In the genomic region with DNA sequence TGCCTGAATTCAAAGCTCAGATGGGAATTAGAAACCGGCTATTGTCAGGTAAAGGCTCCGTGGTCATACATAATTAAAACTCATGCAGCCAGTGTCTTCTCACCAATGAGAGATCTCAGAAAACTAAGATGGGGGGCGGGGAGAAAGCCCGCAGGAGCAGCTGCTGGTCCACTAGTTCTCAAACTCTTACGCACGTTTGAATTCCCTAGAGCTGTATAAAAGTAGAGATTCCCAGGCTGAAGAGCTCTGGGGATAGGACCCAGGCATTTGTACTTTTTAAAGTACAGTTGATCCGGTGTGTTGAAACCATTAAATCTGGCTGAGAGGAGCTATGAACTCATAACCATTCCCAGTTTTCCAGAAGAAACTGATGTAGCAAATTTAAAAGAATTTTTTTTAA, we compare ENCODE assay signal across 17 cellular contexts.
"Had no signal": no experiment of that assay in that cellular context is flagged by ENCODE, and none has a peak within 500 bp of the region (broad histone marks: within the 10 kb centered on the region; RNA-seq: fewer than 3 reads in every experiment).

No MANE protein-coding gene starts in this region.

- H3K27me3 ChIP-seq: foreskin keratinocyte, sigmoid colon, suprapubic skin, transverse colon, uterus had no signal

- H3K9me3 ChIP-seq: sigmoid colon, suprapubic skin, transverse colon, uterus had no signal

- ATAC-seq: activated CD4-positive, CD25-positive, alpha-beta regulatory T cell treated with anti-CD3 and anti-CD28 coated beads, Interleukin-2, amount 50 U/mL, for 24 hours; activated T-cell treated with anti-CD3 and anti-CD28 coated beads, Interleukin-2, amount 50 U/mL, for 72 hours; foreskin keratinocyte; natural killer cell treated with Interleukin-12 subunit alpha and Interleukin-12 subunit beta and Interleukin-15 and Interleukin-18, amount 100 ng/mL, for 72 hours had no signal

- H3K4me1 ChIP-seq: foreskin keratinocyte, suprapubic skin, uterus had no signal

- H3K4me3 ChIP-seq: sigmoid colon, suprapubic skin, transverse colon, uterus had no signal

- DNase-seq: activated CD4-positive, alpha-beta T cell treated with anti-CD3 and anti-CD28 coated beads, Interleukin-2, amount 50 U/mL, for 4 hours; activated gamma-delta T cell; activated T-cell treated with anti-CD3 and anti-CD28 coated beads, Interleukin-2, amount 50 U/mL, for 72 hours; dermis blood vessel endothelial cell; endodermal cell; foreskin keratinocyte; glutamatergic neuron; kidney glomerular epithelial cell; sigmoid colon; stimulated activated CD4-positive, alpha-beta T cell treated with anti-CD3 and anti-CD28 coated beads, Interleukin-12 subunit alpha, Interleukin-12 subunit beta, amount 100 ng/mL, for 4 hours; stimulated activated CD4-positive, alpha-beta T cell treated with anti-CD3 and anti-CD28 coated beads, Interleukin-1b, Interleukin-23, amount 100 ng/mL, for 48 hours; transverse colon; uterus had no signal

- H3K27ac ChIP-seq: epithelial cell of prostate, foreskin keratinocyte, suprapubic skin, transverse colon had no signal

- H3K36me3 ChIP-seq: sigmoid colon, suprapubic skin, transverse colon, uterus had no signal
